12 cellular contexts compared by ENCODE assay signal in genomic region chr16:69423189-69423588, GRCh38. TPM values are rescaled to one million over a fixed set of nuclear protein-coding genes. Genes with fewer than 3 reads are reported as not detected.
DNase-seq lines count a peak whose midpoint lies in the region; ATAC-seq and TF ChIP-seq lines count a peak whose summit lies in the region.
"Had no signal": no experiment of that assay in that cellular context is flagged by ENCODE, and none has a peak within 500 bp of the region (broad histone marks: within the 10 kb centered on the region; RNA-seq: fewer than 3 reads in every experiment).

No MANE protein-coding gene starts in this region.

- peak overlapping the region; percentile 57 for H3K4me3 Mint-ChIP-seq in CD4-positive, alpha-beta T cell
- peak overlapping the region; percentile 43 for H3K4me3 Mint-ChIP-seq in activated T-helper 1 cell treated with anti-CD3 and anti-CD28 coated beads, Interleukin-12 subunit alpha, Interleukin-12 subunit beta, Interleukin-2, Interleukin-4 antibody, amounts not matched to agents 30 ng/mL and 10 ng/mL and 1 ng/mL, durations not matched to agents 14 hours and 24 hours and 36 hours
- peak overlapping the region; percentile 65 for H3K4me3 Mint-ChIP-seq in natural killer cell

- peaks cover 17% of the 10 kb centered on the region for H3F3A ChIP-seq in DOHH2 (ENCODE audit: control insufficient read depth, insufficient read depth)
- no peaks in the 10 kb centered on the region for H3F3A ChIP-seq in PC-3 (ENCODE audit: low read length, unreplicated experiment)

- POLR2A ChIA-PET in CD4-positive, alpha-beta T cell (lab: Charles Lee): interaction anchor here (0.7 kb wide), 1 partner anchor 21 kb away, joined by 4 read pairs; no protein-coding TSS in a partner anchor
- POLR2A ChIA-PET in PC-3 (lab: Charles Lee; ENCODE audit: unreplicated experiment): no interaction called here

- peaks cover 27% of the 10 kb centered on the region for H3K36me3 Mint-ChIP-seq in CD4-positive, alpha-beta T cell (ENCODE audit: low read depth)
- peaks cover 16% of the 10 kb centered on the region for H3K36me3 Mint-ChIP-seq in activated T-helper 1 cell treated with anti-CD3 and anti-CD28 coated beads, Interleukin-12 subunit alpha, Interleukin-12 subunit beta, Interleukin-2, Interleukin-4 antibody, amounts not matched to agents 30 ng/mL and 10 ng/mL and 1 ng/mL, durations not matched to agents 14 hours and 24 hours and 36 hours (ENCODE audit: low read depth)
- peaks cover 1% of the 10 kb centered on the region for H3K36me3 Mint-ChIP-seq in natural killer cell

- CTCF ChIA-PET in CD4-positive, alpha-beta T cell (lab: Charles Lee): no interaction called here
- CTCF ChIA-PET in PC-3 (lab: Charles Lee): no interaction called here

- ATAC-seq in CD4-positive, alpha-beta T cell (ENCODE audit: poor library complexity): no peak
- ATAC-seq in natural killer cell (no peak), PC-3 (no peak), HG03139 (IDR thresholded peaks at IDR 0.05; ENCODE audit: unreplicated experiment) (no peak)
- ATAC-seq: gastrocnemius medialis had no signal

- H4K20me1 ChIP-seq in DOHH2 (ENCODE audit: control insufficient read depth, insufficient read depth, low read depth, low read length): no peaks in the 10 kb centered on the region
- no peaks in the 10 kb centered on the region for H4K20me1 ChIP-seq in PC-3 (ENCODE audit: low read length)
- no peaks in the 10 kb centered on the region for H4K20me1 ChIP-seq in osteoblast (ENCODE audit: insufficient read depth, low read length)

- H2AFZ ChIP-seq in PC-3 (ENCODE audit: low read length) (no peak overlapping the region), osteoblast (ENCODE audit: low read length) (no peak overlapping the region)

- H3K4me2 ChIP-seq in DOHH2 (ENCODE audit: low read length) (peak overlapping the region; percentile 78; the same call in 1 of the 2 replicates), PC-3 (ENCODE audit: low read length) (no peak overlapping the region), osteoblast (ENCODE audit: insufficient read depth, low read length) (no peak overlapping the region)

- H3K79me2 ChIP-seq in DOHH2 (ENCODE audit: control insufficient read depth, low read length): peaks cover 40% of the 10 kb centered on the region
- peaks cover 35% of the 10 kb centered on the region for H3K79me2 ChIP-seq in PC-3 (ENCODE audit: low read length)
- H3K79me2 ChIP-seq in osteoblast (ENCODE audit: insufficient read depth, low read length): peaks cover 38% of the 10 kb centered on the region

- H3K9ac ChIP-seq in PC-3 (ENCODE audit: low read length): no peak overlapping the region

- H3K36me3 ChIP-seq in DOHH2 (ENCODE audit: control insufficient read depth, low read length) (peaks cover 31% of the 10 kb centered on the region), PC-3 (ENCODE audit: low read depth, low read length) (peaks cover 13% of the 10 kb centered on the region), osteoblast (ENCODE audit: insufficient read depth, low read length) (peaks cover 4% of the 10 kb centered on the region)
- H3K36me3 ChIP-seq: gastrocnemius medialis had no signal

- BruUV-seq in PC-3 (replicated peaks; lab: Mats Ljungman, UMichigan): no TSS peak

- H3K9me3 Mint-ChIP-seq in CD4-positive, alpha-beta T cell: no peaks in the 10 kb centered on the region
- H3K9me3 Mint-ChIP-seq in activated T-helper 1 cell treated with anti-CD3 and anti-CD28 coated beads, Interleukin-12 subunit alpha, Interleukin-12 subunit beta, Interleukin-2, Interleukin-4 antibody, amounts not matched to agents 30 ng/mL and 10 ng/mL and 1 ng/mL, durations not matched to agents 14 hours and 24 hours and 36 hours: peaks cover 1% of the 10 kb centered on the region
- no peaks in the 10 kb centered on the region for H3K9me3 Mint-ChIP-seq in natural killer cell

- no peak for DNase-seq in CD4-positive, alpha-beta T cell
- DNase-seq in activated T-helper 1 cell treated with anti-CD3 and anti-CD28 coated beads, Interleukin-12 subunit alpha, Interleukin-12 subunit beta, Interleukin-2, Interleukin-4 antibody, amounts not matched to agents 30 ng/mL and 10 ng/mL and 1 ng/mL, durations not matched to agents 14 hours and 24 hours and 36 hours (ENCODE audit: low spot score): no peak
- DNase-seq in natural killer cell (no peak), PC-3 (no peak), osteoblast (ENCODE audit: insufficient read length, low spot score, missing footprints) (no peak)
- DNase-seq: activated naive CD4-positive, alpha-beta T cell; DMS53; gastrocnemius medialis; kidney glomerular epithelial cell; stimulated activated CD4-positive, alpha-beta T cell treated with anti-CD3 and anti-CD28 coated beads, Interleukin-4, amount 100 ng/mL, for 1 hour had no signal

- peaks cover 20% of the 10 kb centered on the region for H3K4me1 ChIP-seq in DOHH2 (ENCODE audit: control insufficient read depth, low read length)
- H3K4me1 ChIP-seq in PC-3 (ENCODE audit: insufficient read depth, low read length): peaks cover 4% of the 10 kb centered on the region
- peaks cover 9% of the 10 kb centered on the region for H3K4me1 ChIP-seq in osteoblast (ENCODE audit: insufficient read depth, low read length)

- H3K4me3 ChIP-seq in DOHH2 (ENCODE audit: low read length) (no peak overlapping the region), PC-3 (ENCODE audit: low read length) (no peak overlapping the region), osteoblast (ENCODE audit: insufficient read depth, low read length) (no peak overlapping the region)

- H3K27ac ChIP-seq in CD4-positive, alpha-beta T cell (ENCODE audit: low read depth, low read length): no peak overlapping the region
- no peak overlapping the region for H3K27ac ChIP-seq in DOHH2 (ENCODE audit: low read depth, low read length)
- no peak overlapping the region for H3K27ac ChIP-seq in PC-3 (ENCODE audit: low read length)
- H3K27ac ChIP-seq in osteoblast (ENCODE audit: low read depth, low read length): no peak overlapping the region

- peaks cover 27% of the 10 kb centered on the region for H3K4me1 Mint-ChIP-seq in CD4-positive, alpha-beta T cell (ENCODE audit: low read depth)
- H3K4me1 Mint-ChIP-seq in activated T-helper 1 cell treated with anti-CD3 and anti-CD28 coated beads, Interleukin-12 subunit alpha, Interleukin-12 subunit beta, Interleukin-2, Interleukin-4 antibody, amounts not matched to agents 30 ng/mL and 10 ng/mL and 1 ng/mL, durations not matched to agents 14 hours and 24 hours and 36 hours (ENCODE audit: low read depth): peaks cover 17% of the 10 kb centered on the region
- peaks cover 25 to 30% of the 10 kb centered on the region in 2 donors for H3K4me1 Mint-ChIP-seq in natural killer cell

- H3K9me3 ChIP-seq in CD4-positive, alpha-beta T cell (ENCODE audit: control insufficient read depth, low read length): no peaks in the 10 kb centered on the region
- H3K9me3 ChIP-seq in DOHH2 (ENCODE audit: control insufficient read depth, insufficient read depth, low read length) (no peaks in the 10 kb centered on the region), PC-3 (ENCODE audit: low read length) (no peaks in the 10 kb centered on the region), osteoblast (ENCODE audit: low read depth, low read length) (no peaks in the 10 kb centered on the region)
- H3K9me3 ChIP-seq: gastrocnemius medialis had no signal

- H3K27me3 Mint-ChIP-seq in CD4-positive, alpha-beta T cell: no peaks in the 10 kb centered on the region
- H3K27me3 Mint-ChIP-seq in activated T-helper 1 cell treated with anti-CD3 and anti-CD28 coated beads, Interleukin-12 subunit alpha, Interleukin-12 subunit beta, Interleukin-2, Interleukin-4 antibody, amounts not matched to agents 30 ng/mL and 10 ng/mL and 1 ng/mL, durations not matched to agents 14 hours and 24 hours and 36 hours (ENCODE audit: insufficient read depth): peaks cover 7% of the 10 kb centered on the region
- no peaks in the 10 kb centered on the region for H3K27me3 Mint-ChIP-seq in natural killer cell (ENCODE audit: low read depth in 2 of 2)

- intact Hi-C loops in CD4-positive, alpha-beta T cell (cut with DNase I, micrococcal nuclease): loop anchor here in 1 of 2 experiments (10.0 kb wide), 2 partner anchors 142 to 332 kb away; partner anchors contain the start of genes NFAT5 and NOB1
- intact Hi-C loops in activated T-helper 1 cell treated with anti-CD3 and anti-CD28 coated beads, Interleukin-12 subunit alpha, Interleukin-12 subunit beta, Interleukin-2, Interleukin-4 antibody, amounts not matched to agents 30 ng/mL and 10 ng/mL and 1 ng/mL, durations not matched to agents 14 hours and 24 hours and 36 hours (cut with micrococcal nuclease): no loop called here
- intact Hi-C loops in natural killer cell (cut with micrococcal nuclease): loop anchor here (5.0 kb wide), 1 partner anchor 36 kb away; the partner anchor contains the start of gene TERF2
- intact Hi-C loops in PC-3 (cut with micrococcal nuclease): no loop called here

- no peaks in the 10 kb centered on the region for H3K27me3 ChIP-seq in CD4-positive, alpha-beta T cell (ENCODE audit: control insufficient read depth, insufficient read depth, low read length)
- H3K27me3 ChIP-seq in DOHH2 (ENCODE audit: control insufficient read depth, low read length): no peaks in the 10 kb centered on the region
- no peaks in the 10 kb centered on the region for H3K27me3 ChIP-seq in PC-3 (ENCODE audit: low read length)
- no peaks in the 10 kb centered on the region for H3K27me3 ChIP-seq in osteoblast (ENCODE audit: insufficient read depth, low read length)
- H3K27me3 ChIP-seq: gastrocnemius medialis had no signal

- H3K9me2 ChIP-seq in DOHH2 (replicated peaks; ENCODE audit: control insufficient read depth, low read length) (no peaks in the 10 kb centered on the region), PC-3 (replicated peaks; ENCODE audit: low read length) (no peaks in the 10 kb centered on the region)

- TF ChIP-seq CTCF in CD4-positive, alpha-beta T cell (IDR thresholded peaks at IDR 0.05): no peak
- TF ChIP-seq CTCF in DOHH2 (IDR thresholded peaks at IDR 0.05; ENCODE audit: low read depth, low read length, poor library complexity, severe bottlenecking) (no peak), natural killer cell (IDR thresholded peaks at IDR 0.05) (no peak), PC-3 (conservative IDR thresholded peaks at IDR 0.05; ENCODE audit: low read depth, low read length) (no peak), osteoblast (IDR thresholded peaks at IDR 0.05; ENCODE audit: extremely low read depth, low read depth, low read length) (no peak)

- peak overlapping the region; percentile 58 for H3K27ac Mint-ChIP-seq in CD4-positive, alpha-beta T cell
- H3K27ac Mint-ChIP-seq in activated T-helper 1 cell treated with anti-CD3 and anti-CD28 coated beads, Interleukin-12 subunit alpha, Interleukin-12 subunit beta, Interleukin-2, Interleukin-4 antibody, amounts not matched to agents 30 ng/mL and 10 ng/mL and 1 ng/mL, durations not matched to agents 14 hours and 24 hours and 36 hours: no peak overlapping the region
- peak overlapping the region; percentile 54 to 91 for H3K27ac Mint-ChIP-seq in natural killer cell

RNA-seq across cellular contexts. Expression of gene CYB5B, which starts 1.2 kb away (rescaled TPM):
- 10 to 100 TPM; 16.0 to 18.3 TPM for total RNA-seq in CD4-positive, alpha-beta T cell
- total RNA-seq in activated T-helper 1 cell treated with anti-CD3 and anti-CD28 coated beads, Interleukin-12 subunit alpha, Interleukin-12 subunit beta, Interleukin-2, Interleukin-4 antibody, amounts not matched to agents 30 ng/mL and 10 ng/mL and 1 ng/mL, durations not matched to agents 14 hours and 24 hours and 36 hours: 157 and 166 TPM in 2 replicates
- 100 to 1,000 TPM in 1 of 3 donors, 10 to 100 TPM in 2; 73.1 to 106 (median 88.4) TPM for total RNA-seq in natural killer cell
- total RNA-seq in PC-3 (2014; rRNA removed): 64.5 and 77.1 TPM in 2 replicates
- total RNA-seq in osteoblast: 67.7 and 84.0 TPM in 2 replicates

RNA-seq across cellular contexts. Expression of gene TERF2, which starts 37.4 kb away (rescaled TPM):
- total RNA-seq in CD4-positive, alpha-beta T cell: 10 to 100 TPM; 43.0 to 52.7 TPM
- total RNA-seq in activated T-helper 1 cell treated with anti-CD3 and anti-CD28 coated beads, Interleukin-12 subunit alpha, Interleukin-12 subunit beta, Interleukin-2, Interleukin-4 antibody, amounts not matched to agents 30 ng/mL and 10 ng/mL and 1 ng/mL, durations not matched to agents 14 hours and 24 hours and 36 hours: 59.4 and 67.0 TPM in 2 replicates
- total RNA-seq in natural killer cell (10 to 100 TPM; 35.0 to 44.2 (median 36.6) TPM), PC-3 (2014; rRNA removed) (8.4 and 17.2 TPM in 2 replicates), osteoblast (9.8 and 10.3 TPM in 2 replicates)
